1 cellular context compared by ENCODE assay signal in the genomic region with DNA sequence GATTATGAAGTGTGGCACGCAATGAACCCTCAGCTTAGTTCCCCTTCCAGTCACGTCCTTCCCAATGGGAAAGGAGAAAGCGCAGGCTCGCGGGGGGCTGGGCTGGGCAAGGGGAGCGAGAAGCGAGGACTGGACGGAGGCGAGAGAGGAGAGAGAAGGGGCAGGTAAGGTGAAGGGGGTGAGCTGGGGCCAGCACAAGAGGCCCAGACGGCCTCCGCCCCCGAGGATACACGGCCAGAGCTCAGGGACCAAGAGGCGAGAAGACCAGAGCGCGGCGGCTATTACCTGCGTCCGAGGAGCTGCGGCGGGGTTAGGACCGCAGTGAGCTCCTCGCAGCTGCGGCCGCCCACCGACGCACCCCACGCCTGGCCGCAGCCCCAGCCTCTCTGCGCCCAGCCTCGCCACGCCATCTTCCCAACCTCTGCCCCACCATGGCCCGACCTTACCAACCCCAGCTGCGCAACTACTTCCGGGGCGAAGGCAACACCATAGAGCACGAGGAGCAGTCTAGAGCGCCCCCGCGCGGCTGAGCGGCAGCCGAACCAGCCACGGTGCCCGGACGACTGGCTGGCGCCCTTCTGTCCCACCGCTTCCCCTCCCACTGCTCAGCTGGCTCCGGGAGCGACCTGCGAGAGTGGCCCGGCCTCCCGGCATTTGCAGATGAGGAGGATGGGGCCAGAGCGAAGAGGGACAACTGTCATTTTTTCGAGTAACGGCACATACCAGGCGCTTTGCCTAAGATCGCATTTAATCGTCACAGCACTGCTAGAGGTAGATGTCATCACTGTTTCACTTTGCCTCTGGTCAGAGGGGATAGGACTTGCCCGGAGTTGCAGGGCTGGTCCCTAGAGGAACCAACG.
TF ChIP-seq lines count a peak whose summit lies in the region.

A gene with protein sequence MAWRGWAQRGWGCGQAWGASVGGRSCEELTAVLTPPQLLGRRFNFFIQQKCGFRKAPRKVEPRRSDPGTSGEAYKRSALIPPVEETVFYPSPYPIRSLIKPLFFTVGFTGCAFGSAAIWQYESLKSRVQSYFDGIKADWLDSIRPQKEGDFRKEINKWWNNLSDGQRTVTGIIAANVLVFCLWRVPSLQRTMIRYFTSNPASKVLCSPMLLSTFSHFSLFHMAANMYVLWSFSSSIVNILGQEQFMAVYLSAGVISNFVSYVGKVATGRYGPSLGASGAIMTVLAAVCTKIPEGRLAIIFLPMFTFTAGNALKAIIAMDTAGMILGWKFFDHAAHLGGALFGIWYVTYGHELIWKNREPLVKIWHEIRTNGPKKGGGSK (minus strand): TSS at position 444 of the 860 bp plus-strand sequence. CDS start 34 bp downstream, at position 410.

TF ChIP-seq in H1, 55 proteins besides CTCF, POLR2A, EP300 and RAD21:
- TF ChIP-seq TEAD4 (IDR thresholded peaks at IDR 0.05; ENCODE audit: low read depth, low read length) (0 out of 2 replicates have a peak, but pooled peaks have one; percentile 15), CBX5 (IDR thresholded peaks at IDR 0.05; ENCODE audit: low read depth, low read length) (no peak), CREB1 (IDR thresholded peaks at IDR 0.05) (peak; percentile 78), CTBP2 (IDR thresholded peaks at IDR 0.05; ENCODE audit: borderline replicate concordance, insufficient read depth, insufficient read length, low read length) (no peak), SUZ12 (IDR thresholded peaks at IDR 0.05; ENCODE audit: low read length) (no peak), NANOG (IDR thresholded peaks at IDR 0.05; ENCODE audit: insufficient read depth, low read depth, low read length, poor library complexity, severe bottlenecking) (peak; percentile 52), TAF7 (optimal IDR thresholded peaks at IDR 0.05; ENCODE audit: borderline replicate concordance, low read depth, low read length) (peak; percentile 57), GTF2F1 (IDR thresholded peaks at IDR 0.05; ENCODE audit: borderline replicate concordance, low read depth, low read length) (peak; percentile 52; the same call in 1 of the 2 replicates), JUND (IDR thresholded peaks at IDR 0.05; ENCODE audit: low read length) (peak; percentile 48; the same call in 1 of the 2 replicates), NRF1 (IDR thresholded peaks at IDR 0.05; ENCODE audit: low read depth, low read length) (no peak), YY1 (IDR thresholded peaks at IDR 0.05; ENCODE audit: low read depth, low read length) (peak; percentile 91), CHD1 (IDR thresholded peaks at IDR 0.05; ENCODE audit: low read depth, low read length) (no peak), KDM4A (IDR thresholded peaks at IDR 0.05; ENCODE audit: low read depth, low read length, severe bottlenecking) (peak; percentile 99), EGR1 (IDR thresholded peaks at IDR 0.05; ENCODE audit: borderline replicate concordance, low read depth, low read length) (peak; percentile 56; the same call in 1 of the 2 replicates), SIX5 (IDR thresholded peaks at IDR 0.05; ENCODE audit: low read depth, low read length) (no peak), POLR2AphosphoS5 (IDR thresholded peaks at IDR 0.05; ENCODE audit: low read depth, low read length) (peak; percentile 95), ASH2L (IDR thresholded peaks at IDR 0.05; ENCODE audit: low read length) (peak; percentile 94), RBBP5 (IDR thresholded peaks at IDR 0.05; ENCODE audit: borderline replicate concordance, low read depth, low read length) (peak; percentile 97), BRCA1 (IDR thresholded peaks at IDR 0.05; ENCODE audit: low read depth, low read length) (no peak; the same call in 1 of the 2 replicates), EZH2 (IDR thresholded peaks at IDR 0.05; ENCODE audit: low read depth, low read length, severe bottlenecking) (no peak), POU5F1 (IDR thresholded peaks at IDR 0.05; ENCODE audit: low read depth, low read length) (no peak), BACH1 (IDR thresholded peaks at IDR 0.05; ENCODE audit: low read length) (no peak), TCF12 (IDR thresholded peaks at IDR 0.05; ENCODE audit: low read depth, low read length) (0 out of 2 replicates have a peak, but pooled peaks have one; percentile 70), BCL11A (IDR thresholded peaks at IDR 0.05; ENCODE audit: low read depth in 2 of 2, low read length in 2 of 2) (no peak), SRF (IDR thresholded peaks at IDR 0.05; ENCODE audit: low read depth, low read length) (no peak), PHF8 (conservative IDR thresholded peaks at IDR 0.05; ENCODE audit: low read depth, low read length) (peak; percentile 98), SP1 (IDR thresholded peaks at IDR 0.05; ENCODE audit: low read depth, low read length) (no peak), GABPA (IDR thresholded peaks at IDR 0.05; ENCODE audit: borderline replicate concordance, insufficient read depth, low read length) (peak; percentile 96), TBP (IDR thresholded peaks at IDR 0.05; ENCODE audit: low read depth, low read length) (peak; percentile 90), SP2 (IDR thresholded peaks at IDR 0.05; ENCODE audit: low read length) (peak; percentile 55; the same call in 1 of the 2 replicates), CHD2 (IDR thresholded peaks at IDR 0.05; ENCODE audit: low read length) (peak; percentile 87), SIN3A (conservative IDR thresholded peaks at IDR 0.05 in 1 of 2, IDR thresholded peaks at IDR 0.05 in 1 of 2; ENCODE audit: low read depth in 1 of 2, low read length in 2 of 2) (peak; percentile 86 to 98; a peak in 3 of 4 replicates), SP4 (IDR thresholded peaks at IDR 0.05; ENCODE audit: low read length) (peak; percentile 25; the same call in 1 of the 2 replicates), SAP30 (IDR thresholded peaks at IDR 0.05; ENCODE audit: insufficient read depth, insufficient replicate concordance, low read length) (no peak), HDAC2 (IDR thresholded peaks at IDR 0.05; ENCODE audit: borderline replicate concordance in 1 of 2, low read depth in 2 of 2, low read length in 2 of 2) (no peak; a peak in 1 of 4 replicates), TAF1 (IDR thresholded peaks at IDR 0.05; ENCODE audit: low read depth, low read length) (peak; percentile 96), RXRA (IDR thresholded peaks at IDR 0.05; ENCODE audit: insufficient read depth, low read depth, low read length) (no peak), CBX8 (IDR thresholded peaks at IDR 0.05; ENCODE audit: borderline replicate concordance, low read depth, low read length) (no peak)
- TF ChIP-seq, protein P1, sequence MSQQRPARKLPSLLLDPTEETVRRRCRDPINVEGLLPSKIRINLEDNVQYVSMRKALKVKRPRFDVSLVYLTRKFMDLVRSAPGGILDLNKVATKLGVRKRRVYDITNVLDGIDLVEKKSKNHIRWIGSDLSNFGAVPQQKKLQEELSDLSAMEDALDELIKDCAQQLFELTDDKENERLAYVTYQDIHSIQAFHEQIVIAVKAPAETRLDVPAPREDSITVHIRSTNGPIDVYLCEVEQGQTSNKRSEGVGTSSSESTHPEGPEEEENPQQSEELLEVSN (IDR thresholded peaks at IDR 0.05): peak; percentile 65
- TF ChIP-seq, protein P2, sequence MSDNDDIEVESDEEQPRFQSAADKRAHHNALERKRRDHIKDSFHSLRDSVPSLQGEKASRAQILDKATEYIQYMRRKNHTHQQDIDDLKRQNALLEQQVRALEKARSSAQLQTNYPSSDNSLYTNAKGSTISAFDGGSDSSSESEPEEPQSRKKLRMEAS (IDR thresholded peaks at IDR 0.05): peak; percentile 98
- TF ChIP-seq, protein P3, sequence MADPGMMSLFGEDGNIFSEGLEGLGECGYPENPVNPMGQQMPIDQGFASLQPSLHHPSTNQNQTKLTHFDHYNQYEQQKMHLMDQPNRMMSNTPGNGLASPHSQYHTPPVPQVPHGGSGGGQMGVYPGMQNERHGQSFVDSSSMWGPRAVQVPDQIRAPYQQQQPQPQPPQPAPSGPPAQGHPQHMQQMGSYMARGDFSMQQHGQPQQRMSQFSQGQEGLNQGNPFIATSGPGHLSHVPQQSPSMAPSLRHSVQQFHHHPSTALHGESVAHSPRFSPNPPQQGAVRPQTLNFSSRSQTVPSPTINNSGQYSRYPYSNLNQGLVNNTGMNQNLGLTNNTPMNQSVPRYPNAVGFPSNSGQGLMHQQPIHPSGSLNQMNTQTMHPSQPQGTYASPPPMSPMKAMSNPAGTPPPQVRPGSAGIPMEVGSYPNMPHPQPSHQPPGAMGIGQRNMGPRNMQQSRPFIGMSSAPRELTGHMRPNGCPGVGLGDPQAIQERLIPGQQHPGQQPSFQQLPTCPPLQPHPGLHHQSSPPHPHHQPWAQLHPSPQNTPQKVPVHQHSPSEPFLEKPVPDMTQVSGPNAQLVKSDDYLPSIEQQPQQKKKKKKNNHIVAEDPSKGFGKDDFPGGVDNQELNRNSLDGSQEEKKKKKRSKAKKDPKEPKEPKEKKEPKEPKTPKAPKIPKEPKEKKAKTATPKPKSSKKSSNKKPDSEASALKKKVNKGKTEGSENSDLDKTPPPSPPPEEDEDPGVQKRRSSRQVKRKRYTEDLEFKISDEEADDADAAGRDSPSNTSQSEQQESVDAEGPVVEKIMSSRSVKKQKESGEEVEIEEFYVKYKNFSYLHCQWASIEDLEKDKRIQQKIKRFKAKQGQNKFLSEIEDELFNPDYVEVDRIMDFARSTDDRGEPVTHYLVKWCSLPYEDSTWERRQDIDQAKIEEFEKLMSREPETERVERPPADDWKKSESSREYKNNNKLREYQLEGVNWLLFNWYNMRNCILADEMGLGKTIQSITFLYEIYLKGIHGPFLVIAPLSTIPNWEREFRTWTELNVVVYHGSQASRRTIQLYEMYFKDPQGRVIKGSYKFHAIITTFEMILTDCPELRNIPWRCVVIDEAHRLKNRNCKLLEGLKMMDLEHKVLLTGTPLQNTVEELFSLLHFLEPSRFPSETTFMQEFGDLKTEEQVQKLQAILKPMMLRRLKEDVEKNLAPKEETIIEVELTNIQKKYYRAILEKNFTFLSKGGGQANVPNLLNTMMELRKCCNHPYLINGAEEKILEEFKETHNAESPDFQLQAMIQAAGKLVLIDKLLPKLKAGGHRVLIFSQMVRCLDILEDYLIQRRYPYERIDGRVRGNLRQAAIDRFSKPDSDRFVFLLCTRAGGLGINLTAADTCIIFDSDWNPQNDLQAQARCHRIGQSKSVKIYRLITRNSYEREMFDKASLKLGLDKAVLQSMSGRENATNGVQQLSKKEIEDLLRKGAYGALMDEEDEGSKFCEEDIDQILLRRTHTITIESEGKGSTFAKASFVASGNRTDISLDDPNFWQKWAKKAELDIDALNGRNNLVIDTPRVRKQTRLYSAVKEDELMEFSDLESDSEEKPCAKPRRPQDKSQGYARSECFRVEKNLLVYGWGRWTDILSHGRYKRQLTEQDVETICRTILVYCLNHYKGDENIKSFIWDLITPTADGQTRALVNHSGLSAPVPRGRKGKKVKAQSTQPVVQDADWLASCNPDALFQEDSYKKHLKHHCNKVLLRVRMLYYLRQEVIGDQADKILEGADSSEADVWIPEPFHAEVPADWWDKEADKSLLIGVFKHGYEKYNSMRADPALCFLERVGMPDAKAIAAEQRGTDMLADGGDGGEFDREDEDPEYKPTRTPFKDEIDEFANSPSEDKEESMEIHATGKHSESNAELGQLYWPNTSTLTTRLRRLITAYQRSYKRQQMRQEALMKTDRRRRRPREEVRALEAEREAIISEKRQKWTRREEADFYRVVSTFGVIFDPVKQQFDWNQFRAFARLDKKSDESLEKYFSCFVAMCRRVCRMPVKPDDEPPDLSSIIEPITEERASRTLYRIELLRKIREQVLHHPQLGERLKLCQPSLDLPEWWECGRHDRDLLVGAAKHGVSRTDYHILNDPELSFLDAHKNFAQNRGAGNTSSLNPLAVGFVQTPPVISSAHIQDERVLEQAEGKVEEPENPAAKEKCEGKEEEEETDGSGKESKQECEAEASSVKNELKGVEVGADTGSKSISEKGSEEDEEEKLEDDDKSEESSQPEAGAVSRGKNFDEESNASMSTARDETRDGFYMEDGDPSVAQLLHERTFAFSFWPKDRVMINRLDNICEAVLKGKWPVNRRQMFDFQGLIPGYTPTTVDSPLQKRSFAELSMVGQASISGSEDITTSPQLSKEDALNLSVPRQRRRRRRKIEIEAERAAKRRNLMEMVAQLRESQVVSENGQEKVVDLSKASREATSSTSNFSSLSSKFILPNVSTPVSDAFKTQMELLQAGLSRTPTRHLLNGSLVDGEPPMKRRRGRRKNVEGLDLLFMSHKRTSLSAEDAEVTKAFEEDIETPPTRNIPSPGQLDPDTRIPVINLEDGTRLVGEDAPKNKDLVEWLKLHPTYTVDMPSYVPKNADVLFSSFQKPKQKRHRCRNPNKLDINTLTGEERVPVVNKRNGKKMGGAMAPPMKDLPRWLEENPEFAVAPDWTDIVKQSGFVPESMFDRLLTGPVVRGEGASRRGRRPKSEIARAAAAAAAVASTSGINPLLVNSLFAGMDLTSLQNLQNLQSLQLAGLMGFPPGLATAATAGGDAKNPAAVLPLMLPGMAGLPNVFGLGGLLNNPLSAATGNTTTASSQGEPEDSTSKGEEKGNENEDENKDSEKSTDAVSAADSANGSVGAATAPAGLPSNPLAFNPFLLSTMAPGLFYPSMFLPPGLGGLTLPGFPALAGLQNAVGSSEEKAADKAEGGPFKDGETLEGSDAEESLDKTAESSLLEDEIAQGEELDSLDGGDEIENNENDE (IDR thresholded peaks at IDR 0.05; ENCODE audit: insufficient replicate concordance, low read length): no peak
- TF ChIP-seq, protein P4, sequence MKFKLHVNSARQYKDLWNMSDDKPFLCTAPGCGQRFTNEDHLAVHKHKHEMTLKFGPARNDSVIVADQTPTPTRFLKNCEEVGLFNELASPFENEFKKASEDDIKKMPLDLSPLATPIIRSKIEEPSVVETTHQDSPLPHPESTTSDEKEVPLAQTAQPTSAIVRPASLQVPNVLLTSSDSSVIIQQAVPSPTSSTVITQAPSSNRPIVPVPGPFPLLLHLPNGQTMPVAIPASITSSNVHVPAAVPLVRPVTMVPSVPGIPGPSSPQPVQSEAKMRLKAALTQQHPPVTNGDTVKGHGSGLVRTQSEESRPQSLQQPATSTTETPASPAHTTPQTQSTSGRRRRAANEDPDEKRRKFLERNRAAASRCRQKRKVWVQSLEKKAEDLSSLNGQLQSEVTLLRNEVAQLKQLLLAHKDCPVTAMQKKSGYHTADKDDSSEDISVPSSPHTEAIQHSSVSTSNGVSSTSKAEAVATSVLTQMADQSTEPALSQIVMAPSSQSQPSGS (IDR thresholded peaks at IDR 0.05; ENCODE audit: low read length): no peak
TF ChIP-seq in H1: peak in this region for 23.
